In genomic region chr9:71916834-71917534, GRCh38 we compare ENCODE assay signal across 11 cellular contexts. TPM values are rescaled to one million over a fixed set of nuclear protein-coding genes. Genes with fewer than 3 reads are reported as not detected.
DNase-seq lines count a peak whose midpoint lies in the region; ATAC-seq and TF ChIP-seq lines count a peak whose summit lies in the region.
"Had no signal": no experiment of that assay in that cellular context is flagged by ENCODE, and none has a peak within 500 bp of the region (broad histone marks: within the 10 kb centered on the region; RNA-seq: fewer than 3 reads in every experiment).

No MANE protein-coding gene starts in this region.

- peaks cover 4% of the 10 kb centered on the region for H3K4me1 ChIP-seq in IMR-90 (ENCODE audit: control insufficient read depth, insufficient read depth, low read length)
- peaks cover 8 to 39% (median 17%) of the 10 kb centered on the region in 4 donors for H3K4me1 ChIP-seq in transverse colon
- peaks cover 8% of the 10 kb centered on the region for H3K4me1 ChIP-seq in mesenchymal stem cell (ENCODE audit: control insufficient read depth, insufficient read depth, low read depth, low read length)
- H3K4me1 ChIP-seq in foreskin keratinocyte = peaks cover 19% of the 10 kb centered on the region

- H2BK15ac ChIP-seq in IMR-90 (ENCODE audit: low read depth, low read length) (no peak overlapping the region), mesenchymal stem cell (ENCODE audit: low read depth, poor library complexity, severe bottlenecking) (no peak overlapping the region)

- in situ Hi-C loops in IMR-90 (cut with MboI; ENCODE audit: low sequenced_read_pairs) = no loop called here
- in situ Hi-C loops in transverse colon (cut with MboI; ENCODE audit: low pct_ligation_motif_present in 1 of 4, low pct_unique_long_range_greater_than_20kb in 1 of 4, low sequenced_read_pairs in 3 of 4) = no loop called here

- H3K9ac ChIP-seq in IMR-90 (ENCODE audit: low read depth, low read length) (no peak overlapping the region), mesenchymal stem cell (ENCODE audit: low read length) (no peak overlapping the region)

- no peak overlapping the region for H3K4me3 ChIP-seq in IMR-90 (ENCODE audit: insufficient read depth, low read depth, low read length)
- H3K4me3 ChIP-seq in transverse colon = no peak overlapping the region
- no peak overlapping the region for H3K4me3 ChIP-seq in mesenchymal stem cell (ENCODE audit: insufficient read depth in 1 of 2, low read depth in 1 of 2, low read length in 2 of 2)

- peak; percentile 27 for DNase-seq in stimulated activated CD4-positive, alpha-beta T cell treated with anti-CD3 and anti-CD28 coated beads, Interleukin-15, amount 100 ng/mL, for 24 hours
- no peak for DNase-seq in stimulated activated CD4-positive, alpha-beta T cell treated with anti-CD3 and anti-CD28 coated beads, Interleukin-4, amount 100 ng/mL, for 24 hours
- no peak for DNase-seq in IMR-90
- peak; percentile 50 for DNase-seq in transverse colon
- no peak for DNase-seq in mesenchymal stem cell
- no peak for DNase-seq in foreskin keratinocyte
- no peak for DNase-seq in nephron progenitor cell
- DNase-seq: activated CD4-positive, alpha-beta T cell treated with anti-CD3 and anti-CD28 coated beads, Interleukin-2, amount 10 ng/mL, durations not matched to agents 7 days and 5 days; NCI-H187; RPMI8226 had no signal

- peaks cover 28% of the 10 kb centered on the region for H3K4me1 Mint-ChIP-seq in nephron progenitor cell

- dilution Hi-C loops in IMR-90 (cut with HindIII; ENCODE audit: low sequenced_read_pairs, unreplicated experiment) = no loop called here

- H3K27me3 Mint-ChIP-seq in nephron progenitor cell (ENCODE audit: low read depth, poor library complexity) = no peaks in the 10 kb centered on the region
- H3K27me3 Mint-ChIP-seq: activated CD4-positive, alpha-beta T cell treated with anti-CD3 and anti-CD28 coated beads, Interleukin-2, amount 10 ng/mL, durations not matched to agents 7 days and 5 days had no signal

- no peak overlapping the region for H3K4me3 Mint-ChIP-seq in nephron progenitor cell
- H3K4me3 Mint-ChIP-seq: activated CD4-positive, alpha-beta T cell treated with anti-CD3 and anti-CD28 coated beads, Interleukin-2, amount 10 ng/mL, durations not matched to agents 7 days and 5 days had no signal

- intact Hi-C loops in IMR-90 (cut with micrococcal nuclease) (no loop called here), transverse colon (cut with DNase I; ENCODE audit: low total_unique reads) (no loop called here)

- no peak overlapping the region for H4K8ac ChIP-seq in IMR-90 (ENCODE audit: low read depth in 2 of 2, low read length in 2 of 2)
- no peak overlapping the region for H4K8ac ChIP-seq in mesenchymal stem cell (ENCODE audit: low read length)

- peak overlapping the region; percentile 11; the same call in 1 of the 2 replicates for H4K5ac ChIP-seq in IMR-90 (ENCODE audit: low read depth, low read length)

- H3K4me2 ChIP-seq in IMR-90 (ENCODE audit: low read depth, low read length) = no peak overlapping the region
- no peak overlapping the region for H3K4me2 ChIP-seq in mesenchymal stem cell (ENCODE audit: low read length, poor library complexity, severe bottlenecking)

- H2BK120ac ChIP-seq in IMR-90 (ENCODE audit: low read depth, low read length) (no peak overlapping the region), mesenchymal stem cell (ENCODE audit: low read depth, low read length) (no peak overlapping the region)

- no peak for TF ChIP-seq RAD21 in IMR-90 (IDR thresholded peaks at IDR 0.05; ENCODE audit: low read length)

- POLR2A ChIA-PET in IMR-90 (lab: Charles Lee; ENCODE audit: unreplicated experiment) = no interaction called here

- H2BK12ac ChIP-seq in mesenchymal stem cell (ENCODE audit: low read length in 2 of 2) = no peak overlapping the region

- H4K91ac ChIP-seq in IMR-90 (ENCODE audit: insufficient read depth, low read depth, low read length) = no peak overlapping the region
- no peak overlapping the region for H4K91ac ChIP-seq in mesenchymal stem cell (ENCODE audit: low read length)

- no peak overlapping the region for H3K27ac Mint-ChIP-seq in nephron progenitor cell
- H3K27ac Mint-ChIP-seq: activated CD4-positive, alpha-beta T cell treated with anti-CD3 and anti-CD28 coated beads, Interleukin-2, amount 10 ng/mL, durations not matched to agents 7 days and 5 days had no signal

- H3K27ac ChIP-seq in IMR-90 (ENCODE audit: insufficient read depth, low read length) = no peak overlapping the region
- peak overlapping the region; percentile 2 to 49 (median 16) for H3K27ac ChIP-seq in transverse colon
- no peak overlapping the region for H3K27ac ChIP-seq in mesenchymal stem cell (ENCODE audit: low read length, poor library complexity, severe bottlenecking)
- no peak overlapping the region for H3K27ac ChIP-seq in foreskin keratinocyte

- H4K20me1 ChIP-seq in IMR-90 (ENCODE audit: insufficient read depth, low read length) = peaks cover 4% of the 10 kb centered on the region; the same call in 1 of the 2 replicates

- no peak overlapping the region for H3K23ac ChIP-seq in IMR-90 (ENCODE audit: low read depth, low read length)
- no peak overlapping the region for H3K23ac ChIP-seq in mesenchymal stem cell (ENCODE audit: low read length in 2 of 2)

- H2AK9ac ChIP-seq in IMR-90 (replicated peaks; ENCODE audit: low read depth, low read length, poor library complexity) = no peak overlapping the region

- H3K36me3 ChIP-seq in IMR-90 (ENCODE audit: control insufficient read depth, insufficient read depth, low read length) (no peaks in the 10 kb centered on the region), transverse colon (no peaks in the 10 kb centered on the region), mesenchymal stem cell (ENCODE audit: control insufficient read depth in 1 of 2, insufficient read depth in 2 of 2, low read depth in 1 of 2, low read length in 2 of 2) (peaks cover 3 to 9% of the 10 kb centered on the region in 2 experiments)

- peaks cover 21% of the 10 kb centered on the region for H3K9me3 Mint-ChIP-seq in nephron progenitor cell
- H3K9me3 Mint-ChIP-seq: activated CD4-positive, alpha-beta T cell treated with anti-CD3 and anti-CD28 coated beads, Interleukin-2, amount 10 ng/mL, durations not matched to agents 7 days and 5 days had no signal

- H2BK5ac ChIP-seq in IMR-90 (ENCODE audit: low read depth, low read length, poor library complexity, severe bottlenecking) (no peak overlapping the region), mesenchymal stem cell (ENCODE audit: low read depth, low read length, poor library complexity, severe bottlenecking) (no peak overlapping the region)

- TF ChIP-seq EP300 in transverse colon (IDR thresholded peaks at IDR 0.05; ENCODE audit: low read depth) = no peak

- H3K18ac ChIP-seq in IMR-90 (ENCODE audit: low read depth, low read length) (no peak overlapping the region), mesenchymal stem cell (ENCODE audit: low read depth in 1 of 2, low read length in 2 of 2) (no peak overlapping the region)

- CTCF ChIA-PET in IMR-90 (lab: Yijun Ruan, JAX) = interaction anchor here (0.6 kb wide), 2 partner anchors 23 to 632 kb away, joined by 3 read pairs; no protein-coding TSS in a partner anchor

- TF ChIP-seq CTCF in IMR-90 (conservative IDR thresholded peaks at IDR 0.05; ENCODE audit: low read depth, low read length) (no peak), transverse colon (IDR thresholded peaks at IDR 0.05) (no peak), foreskin keratinocyte (conservative IDR thresholded peaks at IDR 0.05) (no peak), nephron progenitor cell (IDR thresholded peaks at IDR 0.05) (no peak)

- H3K79me1 ChIP-seq in IMR-90 (ENCODE audit: low read depth in 1 of 2, low read length in 2 of 2) (peaks cover 21 to 49% of the 10 kb centered on the region in 2 experiments), mesenchymal stem cell (replicated peaks; ENCODE audit: low read length, poor library complexity, severe bottlenecking) (peaks cover 18% of the 10 kb centered on the region)

- H2AFZ ChIP-seq in IMR-90 (replicated peaks; ENCODE audit: low read length, poor library complexity) (no peak overlapping the region), mesenchymal stem cell (ENCODE audit: low read depth, low read length) (no peak overlapping the region)

- ATAC-seq in HG02678 (IDR thresholded peaks at IDR 0.05; ENCODE audit: unreplicated experiment) (peak; percentile 82), IMR-90 (ENCODE audit: low read depth) (no peak), foreskin keratinocyte (no peak)

- 0 out of 2 replicates have a peak, but pooled peaks cover 3% of the 10 kb centered on the region for H3K9me1 ChIP-seq in IMR-90 (ENCODE audit: insufficient read depth, low read length)

- H2AK5ac ChIP-seq in IMR-90 (ENCODE audit: low read depth, low read length) (no peak overlapping the region), mesenchymal stem cell (ENCODE audit: low read length, severe bottlenecking) (no peak overlapping the region)

- H3K36me3 Mint-ChIP-seq in nephron progenitor cell (ENCODE audit: low read depth) = peaks cover 38% of the 10 kb centered on the region

- BruUV-seq in IMR-90 (replicated peaks; lab: Mats Ljungman, UMichigan) = no TSS peak

- H3K27me3 ChIP-seq in IMR-90 (ENCODE audit: control insufficient read depth, insufficient read depth, low read length) = no peaks in the 10 kb centered on the region
- no peaks in the 10 kb centered on the region for H3K27me3 ChIP-seq in transverse colon
- no peaks in the 10 kb centered on the region for H3K27me3 ChIP-seq in mesenchymal stem cell (ENCODE audit: control insufficient read depth in 1 of 2, insufficient read depth in 1 of 2, low read length in 2 of 2)
- no peaks in the 10 kb centered on the region for H3K27me3 ChIP-seq in foreskin keratinocyte

- TF ChIP-seq POLR2A in IMR-90 (IDR thresholded peaks at IDR 0.05; ENCODE audit: low read depth, low read length) = no peak
- no peak for TF ChIP-seq POLR2A in transverse colon (IDR thresholded peaks at IDR 0.05)

- H3K4ac ChIP-seq in IMR-90 (ENCODE audit: low read depth, low read length) (no peak overlapping the region), mesenchymal stem cell (ENCODE audit: low read depth in 1 of 2, low read length in 2 of 2) (no peak overlapping the region)

- no peak overlapping the region for H3K56ac ChIP-seq in IMR-90 (ENCODE audit: extremely low read depth, insufficient read depth, low read length)

- no peak overlapping the region for H2BK20ac ChIP-seq in IMR-90 (ENCODE audit: low read depth, low read length)

- H3K9me3 ChIP-seq in IMR-90 (ENCODE audit: control insufficient read depth, insufficient read depth, low read length) = no peaks in the 10 kb centered on the region
- H3K9me3 ChIP-seq in transverse colon = no peaks in the 10 kb centered on the region
- no peaks in the 10 kb centered on the region for H3K9me3 ChIP-seq in mesenchymal stem cell (ENCODE audit: control insufficient read depth, low read length)

- no peak overlapping the region for H3K14ac ChIP-seq in IMR-90 (replicated peaks; ENCODE audit: low read depth, low read length)
- H3K14ac ChIP-seq in mesenchymal stem cell (ENCODE audit: low read length in 2 of 2) = no peak overlapping the region

RNA-seq across cellular contexts. Expression of gene C9orf85, which starts 5.5 kb away (rescaled TPM):
- total RNA-seq in IMR-90 (2012; rRNA removed) (4.3 and 10.6 TPM in 2 replicates), transverse colon (10 to 100 TPM in 2 of 4 donors, 1 to 10 TPM in 2; 3.0 to 14.9 (median 9.8) TPM), foreskin keratinocyte (9.1 and 9.7 TPM in 2 replicates)
- polyA plus RNA-seq in IMR-90 (2012; rRNA removed) (8.2 and 8.4 TPM in 2 replicates), foreskin keratinocyte (7.8 and 9.5 TPM in 2 replicates)
- 2.8 and 5.5 TPM in 2 replicates for polyA plus RNA-seq in IMR-90 (2012; cell fraction: cytosol; rRNA removed)
- 1.8 and 5.9 TPM in 2 replicates for polyA plus RNA-seq in IMR-90 (2012; cell fraction: nucleus; rRNA removed; ENCODE audit: low replicate concordance)
- polyA plus RNA-seq in mesenchymal stem cell (2013, experiment 1 of 2) = 17.6 TPM
- polyA plus RNA-seq in mesenchymal stem cell (2013, experiment 2 of 2) = 18.3 TPM

RNA-seq across cellular contexts. Expression of gene ABHD17B, which starts 6.0 kb away (rescaled TPM):
- total RNA-seq in IMR-90 (2012; rRNA removed) (16.8 and 24.2 TPM in 2 replicates), transverse colon (10 to 100 TPM in 3 of 4 donors, 1 to 10 TPM in 1; 4.6 to 37.0 (median 21.5) TPM), foreskin keratinocyte (15.4 and 15.5 TPM in 2 replicates)
- polyA plus RNA-seq in IMR-90 (2012; rRNA removed) (5.3 and 7.5 TPM in 2 replicates), foreskin keratinocyte (5.4 and 7.1 TPM in 2 replicates)
- polyA plus RNA-seq in IMR-90 (2012; cell fraction: cytosol; rRNA removed) = 2.4 and 3.0 TPM in 2 replicates
- polyA plus RNA-seq in IMR-90 (2012; cell fraction: nucleus; rRNA removed; ENCODE audit: low replicate concordance) = 1.6 and 5.7 TPM in 2 replicates
- polyA plus RNA-seq in mesenchymal stem cell (2013, experiment 1 of 2) = 11.3 TPM
- 11.3 TPM for polyA plus RNA-seq in mesenchymal stem cell (2013, experiment 2 of 2)

Comparison
In these comparisons a context has a peak if more than half of its experiments do, and no peak if none do; other contexts are left out.
1. DNase-seq: peak in stimulated activated CD4-positive, alpha-beta T cell treated with anti-CD3 and anti-CD28 coated beads, Interleukin-15, amount 100 ng/mL, for 24 hours (single experiment) and transverse colon (single experiment); none in stimulated activated CD4-positive, alpha-beta T cell treated with anti-CD3 and anti-CD28 coated beads, Interleukin-4, amount 100 ng/mL, for 24 hours (single experiment), IMR-90 (single experiment), mesenchymal stem cell (single experiment), foreskin keratinocyte (0 of 2) and nephron progenitor cell (single experiment).
2. H3K27ac ChIP-seq: peak in transverse colon (4 of 4); none in IMR-90 (single experiment), mesenchymal stem cell (single experiment) and foreskin keratinocyte (single experiment).